ENCODE assay signal across 23 cellular contexts in the genomic region with DNA sequence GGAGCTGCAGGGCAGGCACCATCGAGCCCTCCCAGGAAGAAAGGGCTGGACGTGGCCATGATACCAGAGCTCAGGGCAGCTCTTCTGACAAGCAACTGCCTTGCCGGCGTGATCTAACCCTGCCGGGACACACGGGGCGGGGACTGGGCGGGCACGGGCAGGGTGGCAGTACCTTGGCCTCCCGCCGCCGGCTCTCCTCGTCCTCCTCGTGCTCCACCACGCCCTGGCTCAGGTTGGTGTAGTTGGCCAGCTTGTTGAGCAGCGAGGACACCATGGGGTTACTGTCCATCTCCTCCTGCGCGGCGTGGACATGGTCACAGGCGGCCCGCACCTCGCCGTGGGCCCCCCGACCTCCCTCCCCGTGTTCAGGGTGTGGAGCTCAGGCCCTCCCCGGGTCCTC. TPM values are rescaled to one million over a fixed set of nuclear protein-coding genes. Genes with fewer than 3 reads are reported as not detected.
A peak's percentile ranks its signal among the peaks of the same experiment; 100 is the strongest.
DNase-seq lines count a peak whose midpoint lies in the region; ATAC-seq and TF ChIP-seq lines count a peak whose summit lies in the region.
"Had no signal": no experiment of that assay in that cellular context is flagged by ENCODE, and none has a peak within 500 bp of the region (broad histone marks: within the 10 kb centered on the region; RNA-seq: fewer than 3 reads in every experiment).

No MANE protein-coding gene starts in this region.

- ATAC-seq in Right ventricle myocardium inferior, result peak; percentile 66
- ATAC-seq in left colon, result peak; percentile 90
- ATAC-seq in upper lobe of right lung, result peak; percentile 27
- ATAC-seq: T-cell, WTC11 had no signal

- TF ChIP-seq POLR2A in suprapubic skin (IDR thresholded peaks at IDR 0.05), result no peak

- DNase-seq in Right ventricle myocardium inferior (ENCODE audit: missing footprints) (no peak), right atrium auricular region (ENCODE audit: low spot score) (no peak), SW480 (ENCODE audit: low spot score) (peak; percentile 49), left colon (peak; percentile 79 to 80), upper lobe of right lung (no peak), suprapubic skin (ENCODE audit: low spot score in 2 of 2) (no peak), SW 1271 (lab: John Stamatoyannopoulos, UW) (no peak), NCI-H524 (lab: John Stamatoyannopoulos, UW) (no peak)
- DNase-seq: activated CD4-positive, alpha-beta T cell treated with anti-CD3 and anti-CD28 coated beads, Interleukin-2, amount 10 ng/mL, durations not matched to agents 24 days and 14 days; activated gamma-delta T cell; activated naive CD8-positive, alpha-beta T cell treated with anti-CD3 and anti-CD28 coated beads for 36 hours; activated T-cell treated with anti-CD3 and anti-CD28 coated beads, Interleukin-2, amount 50 U/mL, for 24 hours; aorta; CD4-positive, CD25-positive, alpha-beta regulatory T cell; effector CD8-positive, alpha-beta T cell; NCI-H1417 treated with DMSO at 0.1 percent for 48 hours; NCI-H2081; NCI-H526; spleen; stimulated activated CD4-positive, alpha-beta T cell treated with anti-CD3 and anti-CD28 coated beads, Interleukin-2, amount 100 ng/mL, for 24 hours; stimulated activated CD8-positive, alpha-beta memory T cell treated with anti-CD3 and anti-CD28 coated beads, Interleukin-4, amount 100 ng/mL, for 48 hours; T-cell had no signal

- H3K36me3 ChIP-seq in right atrium auricular region (peaks cover 21% of the 10 kb centered on the region), upper lobe of right lung (peaks cover 30% of the 10 kb centered on the region), suprapubic skin (peaks cover 36% of the 10 kb centered on the region)

- 72% methylated on average over 2 of the region's 26 CpGs for WGBS in suprapubic skin

- H3K4me3 ChIP-seq in right atrium auricular region (no peak overlapping the region), upper lobe of right lung (no peak overlapping the region), suprapubic skin (no peak overlapping the region)
- H3K4me3 ChIP-seq: spleen had no signal

- H3K27ac ChIP-seq in right atrium auricular region, result no peak overlapping the region
- H3K27ac ChIP-seq in upper lobe of right lung, result no peak overlapping the region
- no peak overlapping the region for H3K27ac ChIP-seq in suprapubic skin

- no peak for TF ChIP-seq EP300 in suprapubic skin (IDR thresholded peaks at IDR 0.05)

- H3K27me3 ChIP-seq in right atrium auricular region, result no peaks in the 10 kb centered on the region
- no peaks in the 10 kb centered on the region for H3K27me3 ChIP-seq in upper lobe of right lung
- no peaks in the 10 kb centered on the region for H3K27me3 ChIP-seq in suprapubic skin
- H3K27me3 ChIP-seq: spleen had no signal

- H3K4me1 ChIP-seq in right atrium auricular region (peaks cover 0 to 47% of the 10 kb centered on the region in 2 donors), upper lobe of right lung (no peaks in the 10 kb centered on the region), suprapubic skin (peaks cover 6% of the 10 kb centered on the region)

- intact Hi-C loops in Right ventricle myocardium inferior (cut with DNase I), result loop anchor here (2.0 to 5.0 kb wide), 4 partner anchors 25 to 47 kb away; no protein-coding TSS in a partner anchor
- intact Hi-C loops in left colon (cut with DNase I, micrococcal nuclease), result no loop called here
- intact Hi-C loops in upper lobe of right lung (cut with DNase I), result no loop called here

- no peaks in the 10 kb centered on the region for H3K9me3 ChIP-seq in right atrium auricular region
- no peaks in the 10 kb centered on the region for H3K9me3 ChIP-seq in upper lobe of right lung
- H3K9me3 ChIP-seq in suprapubic skin, result no peaks in the 10 kb centered on the region
- H3K9me3 ChIP-seq: spleen had no signal

- TF ChIP-seq CTCF in right atrium auricular region (IDR thresholded peaks at IDR 0.05), result no peak
- TF ChIP-seq CTCF in upper lobe of right lung (IDR thresholded peaks at IDR 0.05), result no peak
- TF ChIP-seq CTCF in suprapubic skin (IDR thresholded peaks at IDR 0.05), result no peak

RNA-seq across cellular contexts. Expression of a gene that starts 18.5 kb away (rescaled TPM):
- total RNA-seq in Right ventricle myocardium inferior, result 179 TPM
- 10 to 100 TPM; 28.5 to 42.3 TPM for total RNA-seq in right atrium auricular region
- 10 to 100 TPM; 70.4 to 88.3 TPM for total RNA-seq in left colon
- 49.6 TPM for total RNA-seq in upper lobe of right lung
- 10 to 100 TPM in 3 of 4 donors, 1 to 10 TPM in 1; 8.6 to 29.0 (median 21.5) TPM for total RNA-seq in suprapubic skin

Comparison
In these comparisons a context has a peak if more than half of its experiments do, and no peak if none do; other contexts are left out.
1. ATAC-seq: peak in every context shown above with its lines; median percentile 90 in left colon; 66 in Right ventricle myocardium inferior; 27 in upper lobe of right lung.
2. DNase-seq: peak in SW480 (single experiment) and left colon (2 of 2); none in Right ventricle myocardium inferior (single experiment), right atrium auricular region (single experiment), upper lobe of right lung (single experiment), suprapubic skin (0 of 2), SW 1271 (0 of 2) and NCI-H524 (0 of 2).